ENCODE assay signal across 21 cellular contexts in genomic region chr14:77924392-77924948, GRCh38.
DNase-seq lines count a peak whose midpoint lies in the region; ATAC-seq and TF ChIP-seq lines count a peak whose summit lies in the region.
"Had no signal": no experiment of that assay in that cellular context is flagged by ENCODE, and none has a peak within 500 bp of the region (broad histone marks: within the 10 kb centered on the region; RNA-seq: fewer than 3 reads in every experiment).

No MANE protein-coding gene starts in this region.

- H3K4me3 ChIP-seq in cardiac muscle cell (no peak overlapping the region), heart left ventricle (no peak overlapping the region), BE2C (ENCODE audit: low read depth, low read length) (no peak overlapping the region), WERI-Rb-1 (ENCODE audit: low read depth, low read length) (no peak overlapping the region), neural progenitor cell (no peak overlapping the region)
- H3K4me3 ChIP-seq: BLaER1 treated with 17β-estradiol and CSF1 and Interleukin-3, amounts not matched to agents 10 nM and 100 nM; GM23338 had no signal

- peaks cover 6% of the 10 kb centered on the region for H3K27me3 Mint-ChIP-seq in neural progenitor cell (ENCODE audit: insufficient read depth, low read depth)
- H3K27me3 Mint-ChIP-seq: B cell; CD4-positive, alpha-beta T cell had no signal

- H3K4me1 Mint-ChIP-seq in neural progenitor cell: peaks cover 7% of the 10 kb centered on the region
- H3K4me1 Mint-ChIP-seq: B cell, CD14-positive monocyte, GM23338, H9 had no signal

- TF ChIP-seq CTCF in cardiac muscle cell (IDR thresholded peaks at IDR 0.05; ENCODE audit: low read depth, low read length) (no peak), heart left ventricle (IDR thresholded peaks at IDR 0.05) (no peak), BE2C (IDR thresholded peaks at IDR 0.05; ENCODE audit: low read depth, low read length) (no peak), WERI-Rb-1 (IDR thresholded peaks at IDR 0.05; ENCODE audit: low read depth, low read length) (no peak), neural progenitor cell (IDR thresholded peaks at IDR 0.05) (no peak), foreskin keratinocyte (conservative IDR thresholded peaks at IDR 0.05) (no peak)

- peak overlapping the region; percentile 13 for H3K27ac ChIP-seq in cardiac muscle cell
- H3K27ac ChIP-seq in heart left ventricle: no peak overlapping the region
- H3K27ac ChIP-seq in WERI-Rb-1: peak overlapping the region; percentile 92
- no peak overlapping the region for H3K27ac ChIP-seq in neural progenitor cell
- H3K27ac ChIP-seq in foreskin keratinocyte: no peak overlapping the region
- H3K27ac ChIP-seq: 22Rv1; BLaER1 treated with 17β-estradiol and CSF1 and Interleukin-3, amounts not matched to agents 10 nM and 100 nM had no signal

- no peaks in the 10 kb centered on the region for H4K20me1 ChIP-seq in neural progenitor cell (ENCODE audit: low read depth)
- H4K20me1 ChIP-seq: BLaER1 treated with 17β-estradiol and CSF1 and Interleukin-3, amounts not matched to agents 10 nM and 100 nM had no signal

- no peaks in the 10 kb centered on the region for H3K36me3 ChIP-seq in cardiac muscle cell
- peaks cover 0 to 15% (median 2%) of the 10 kb centered on the region in 9 donors for H3K36me3 ChIP-seq in heart left ventricle
- no peaks in the 10 kb centered on the region for H3K36me3 ChIP-seq in BE2C
- no peaks in the 10 kb centered on the region; the same call in 1 of the 2 replicates for H3K36me3 ChIP-seq in WERI-Rb-1
- no peaks in the 10 kb centered on the region for H3K36me3 ChIP-seq in neural progenitor cell

- no peak overlapping the region for H3K9ac ChIP-seq in neural progenitor cell
- H3K9ac ChIP-seq: BLaER1 treated with 17β-estradiol and CSF1 and Interleukin-3, amounts not matched to agents 10 nM and 100 nM had no signal

- no peak overlapping the region for H3K4me2 ChIP-seq in neural progenitor cell
- H3K4me2 ChIP-seq: BLaER1 treated with 17β-estradiol and CSF1 and Interleukin-3, amounts not matched to agents 10 nM and 100 nM; GM23338 had no signal

- DNase-seq in cardiac muscle cell (ENCODE audit: low read depth in 1 of 2, low spot score in 1 of 2): no peak
- DNase-seq in heart left ventricle: no peak
- DNase-seq in BE2C: peak; percentile 12
- DNase-seq in WERI-Rb-1: no peak
- DNase-seq in neural progenitor cell (ENCODE audit: low spot score): no peak
- DNase-seq in NCI-H510A treated with DMSO at 0.1 percent for 48 hours (lab: John Stamatoyannopoulos, UW): no peak
- no peak for DNase-seq in NCI-H526 (lab: John Stamatoyannopoulos, UW)
- DNase-seq in foreskin keratinocyte: no peak
- DNase-seq: Calu3; CD4-positive, alpha-beta T cell; COR-L47; DMS53; DMS79 treated with DMSO at 0.1 percent for 48 hours; GF-D8; H9 had no signal

- peaks cover 4% of the 10 kb centered on the region for H3K36me3 Mint-ChIP-seq in neural progenitor cell

- no peak overlapping the region for H2AFZ ChIP-seq in neural progenitor cell (replicated peaks)
- H2AFZ ChIP-seq: GM23338 had no signal

- no peaks in the 10 kb centered on the region for H3K79me2 ChIP-seq in neural progenitor cell (ENCODE audit: low read depth)

- intact Hi-C loops in heart left ventricle (cut with DNase I): no loop called here

- no peaks in the 10 kb centered on the region for H3K27me3 ChIP-seq in cardiac muscle cell
- H3K27me3 ChIP-seq in heart left ventricle: no peaks in the 10 kb centered on the region
- H3K27me3 ChIP-seq in BE2C: no peaks in the 10 kb centered on the region
- H3K27me3 ChIP-seq in WERI-Rb-1 (ENCODE audit: insufficient read depth, low read depth, severe bottlenecking): no peaks in the 10 kb centered on the region
- no peaks in the 10 kb centered on the region for H3K27me3 ChIP-seq in neural progenitor cell
- no peaks in the 10 kb centered on the region for H3K27me3 ChIP-seq in foreskin keratinocyte
- H3K27me3 ChIP-seq: BLaER1 treated with 17β-estradiol and CSF1 and Interleukin-3, amounts not matched to agents 10 nM and 100 nM had no signal

- H3K9me3 Mint-ChIP-seq in neural progenitor cell: peaks cover 9% of the 10 kb centered on the region
- H3K9me3 Mint-ChIP-seq: CD4-positive, alpha-beta T cell had no signal

- ATAC-seq in heart left ventricle: no peak
- ATAC-seq in foreskin keratinocyte: no peak
- ATAC-seq: GM23338, HCT116 had no signal

- no peak overlapping the region for H3K4me3 Mint-ChIP-seq in neural progenitor cell
- H3K4me3 Mint-ChIP-seq: B cell; CD14-positive monocyte; CD4-positive, alpha-beta T cell; GM23338; H9 had no signal

- no peak for TF ChIP-seq POLR2A in heart left ventricle (IDR thresholded peaks at IDR 0.05)

- WGBS in heart left ventricle, 4 donors: 95 to 96% (median 95%) methylated on average over 14 of the region's 14 CpGs

- peaks cover 11% of the 10 kb centered on the region for H3K4me1 ChIP-seq in cardiac muscle cell (ENCODE audit: low read depth)
- H3K4me1 ChIP-seq in heart left ventricle: no peaks in the 10 kb centered on the region
- peaks cover 51% of the 10 kb centered on the region for H3K4me1 ChIP-seq in BE2C
- peaks cover 8% of the 10 kb centered on the region for H3K4me1 ChIP-seq in neural progenitor cell
- no peaks in the 10 kb centered on the region for H3K4me1 ChIP-seq in foreskin keratinocyte
- H3K4me1 ChIP-seq: BLaER1 treated with 17β-estradiol and CSF1 and Interleukin-3, amounts not matched to agents 10 nM and 100 nM had no signal

- peak overlapping the region; percentile 69 for H3K27ac Mint-ChIP-seq in neural progenitor cell
- H3K27ac Mint-ChIP-seq: B cell; CD14-positive monocyte; CD4-positive, alpha-beta T cell; GM23338; H9 had no signal

- H3K9me3 ChIP-seq in cardiac muscle cell (ENCODE audit: low read depth): no peaks in the 10 kb centered on the region
- peaks cover 0 to 8% (median 0%) of the 10 kb centered on the region in 12 donors for H3K9me3 ChIP-seq in heart left ventricle
- H3K9me3 ChIP-seq in BE2C: no peaks in the 10 kb centered on the region
- H3K9me3 ChIP-seq in WERI-Rb-1 (ENCODE audit: severe bottlenecking): peaks cover 5% of the 10 kb centered on the region
- no peaks in the 10 kb centered on the region for H3K9me3 ChIP-seq in neural progenitor cell (ENCODE audit: low read depth)

- H3F3A ChIP-seq in neural progenitor cell (ENCODE audit: low read depth): no peaks in the 10 kb centered on the region

Comparison
In these comparisons a context has a peak if more than half of its experiments do, and no peak if none do; other contexts are left out.
1. H3K27ac ChIP-seq: peak in cardiac muscle cell (single experiment) and WERI-Rb-1 (single experiment); none in heart left ventricle (0 of 12), neural progenitor cell (single experiment) and foreskin keratinocyte (single experiment).